In the genomic region with DNA sequence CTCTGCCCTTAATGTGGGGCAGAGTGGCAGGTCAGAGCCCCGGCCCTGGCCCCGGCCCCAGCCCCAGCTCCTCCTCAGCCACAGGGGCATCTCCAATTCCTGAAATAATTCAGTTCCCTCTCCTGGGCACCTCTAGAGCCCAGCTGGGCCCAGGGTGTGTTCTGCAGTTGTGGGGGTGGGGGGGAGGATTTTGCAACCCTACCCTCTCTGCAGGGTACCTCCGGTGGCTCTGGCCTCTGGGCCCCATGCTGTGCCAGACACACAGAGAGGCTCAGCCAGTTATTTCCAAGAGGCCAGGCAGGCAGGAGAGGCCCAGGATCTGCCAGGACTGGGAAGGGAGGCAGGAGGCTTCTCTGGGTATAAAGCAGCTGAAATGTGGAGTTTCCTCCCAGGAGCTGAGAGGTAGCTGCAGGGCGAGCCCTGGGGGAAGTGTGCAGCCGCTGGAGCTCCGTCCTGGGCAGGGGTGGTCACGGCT, we compare ENCODE assay signal across 10 cellular contexts. TPM values are rescaled to one million over a fixed set of nuclear protein-coding genes. Genes with fewer than 3 reads are reported as not detected.
DNase-seq lines count a peak whose midpoint lies in the region; ATAC-seq and TF ChIP-seq lines count a peak whose summit lies in the region.
"Had no signal": no experiment of that assay in that cellular context is flagged by ENCODE, and none has a peak within 500 bp of the region (broad histone marks: within the 10 kb centered on the region; RNA-seq: fewer than 3 reads in every experiment).

No MANE protein-coding gene starts in this region.

- H3K27ac Mint-ChIP-seq in activated naive CD8-positive, alpha-beta T cell treated with anti-CD3 and anti-CD28 coated beads, Interleukin-2, amount 10 ng/mL, durations not matched to agents 7 days and 5 days: peak overlapping the region; percentile 97
- no peak overlapping the region for H3K27ac Mint-ChIP-seq in activated naive CD8-positive, alpha-beta T cell treated with anti-CD3 and anti-CD28 coated beads for 36 hours
- H3K27ac Mint-ChIP-seq in chondrocyte (ENCODE audit: unreplicated experiment) (peak overlapping the region; percentile 59), type B pancreatic cell (peak overlapping the region; percentile 86)

- H3K4me3 Mint-ChIP-seq in activated naive CD8-positive, alpha-beta T cell treated with anti-CD3 and anti-CD28 coated beads, Interleukin-2, amount 10 ng/mL, durations not matched to agents 7 days and 5 days: no peak overlapping the region
- H3K4me3 Mint-ChIP-seq in activated naive CD8-positive, alpha-beta T cell treated with anti-CD3 and anti-CD28 coated beads for 36 hours: no peak overlapping the region
- H3K4me3 Mint-ChIP-seq in chondrocyte (ENCODE audit: unreplicated experiment) (no peak overlapping the region), type B pancreatic cell (no peak overlapping the region)

- TF ChIP-seq CTCF in chondrocyte (IDR thresholded peaks at IDR 0.05) (no peak), type B pancreatic cell (conservative IDR thresholded peaks at IDR 0.05) (no peak)

- DNase-seq in activated naive CD8-positive, alpha-beta T cell treated with anti-CD3 and anti-CD28 coated beads, Interleukin-2, amount 10 ng/mL, durations not matched to agents 7 days and 5 days: no peak
- no peak for DNase-seq in activated naive CD8-positive, alpha-beta T cell treated with anti-CD3 and anti-CD28 coated beads for 36 hours
- DNase-seq in NCI-H2107 treated with DMSO at 0.1 percent for 48 hours (lab: John Stamatoyannopoulos, UW; ENCODE audit: unreplicated experiment): peak; percentile 55
- no peak for DNase-seq in chondrocyte (ENCODE audit: low spot score)
- DNase-seq in type B pancreatic cell (ENCODE audit: extremely low spot score, unreplicated experiment): no peak
- DNase-seq in anterior cingulate cortex (lab: John Stamatoyannopoulos, UW): no peak
- no peak for DNase-seq in stimulated activated CD4-positive, alpha-beta T cell treated with anti-CD3 and anti-CD28 coated beads, Interleukin-4, amount 100 ng/mL, for 24 hours
- DNase-seq: activated CD4-positive, alpha-beta T cell treated with anti-CD3 and anti-CD28 coated beads for 48 hours; left ventricle myocardium superior had no signal

- no peaks in the 10 kb centered on the region for H3K36me3 Mint-ChIP-seq in activated naive CD8-positive, alpha-beta T cell treated with anti-CD3 and anti-CD28 coated beads, Interleukin-2, amount 10 ng/mL, durations not matched to agents 7 days and 5 days
- no peaks in the 10 kb centered on the region for H3K36me3 Mint-ChIP-seq in activated naive CD8-positive, alpha-beta T cell treated with anti-CD3 and anti-CD28 coated beads for 36 hours
- H3K36me3 Mint-ChIP-seq in chondrocyte (ENCODE audit: low read depth) (no peaks in the 10 kb centered on the region), type B pancreatic cell (peaks cover 4% of the 10 kb centered on the region)

- ATAC-seq in activated naive CD8-positive, alpha-beta T cell treated with anti-CD3 and anti-CD28 coated beads, Interleukin-2, amount 10 ng/mL, durations not matched to agents 7 days and 5 days (ENCODE audit: low read depth): no peak
- no peak for ATAC-seq in HG03280 (IDR thresholded peaks at IDR 0.05; ENCODE audit: unreplicated experiment)
- ATAC-seq: left ventricle myocardium superior had no signal

- POLR2A ChIA-PET in activated naive CD8-positive, alpha-beta T cell treated with anti-CD3 and anti-CD28 coated beads, Interleukin-2, amount 10 ng/mL, durations not matched to agents 7 days and 5 days (lab: Charles Lee): interaction anchor here (0.9 to 3.1 kb wide), 5 partner anchors 23 to 53 kb away, joined by 3 to 38 read pairs (median 3); a partner anchor contains a TSS

- H3K9me3 Mint-ChIP-seq in activated naive CD8-positive, alpha-beta T cell treated with anti-CD3 and anti-CD28 coated beads, Interleukin-2, amount 10 ng/mL, durations not matched to agents 7 days and 5 days: peaks cover 1% of the 10 kb centered on the region
- H3K9me3 Mint-ChIP-seq in activated naive CD8-positive, alpha-beta T cell treated with anti-CD3 and anti-CD28 coated beads for 36 hours: no peaks in the 10 kb centered on the region
- H3K9me3 Mint-ChIP-seq in chondrocyte (ENCODE audit: low read depth): no peaks in the 10 kb centered on the region
- H3K9me3 Mint-ChIP-seq in type B pancreatic cell: no peaks in the 10 kb centered on the region

- no peaks in the 10 kb centered on the region for H3K27me3 Mint-ChIP-seq in activated naive CD8-positive, alpha-beta T cell treated with anti-CD3 and anti-CD28 coated beads, Interleukin-2, amount 10 ng/mL, durations not matched to agents 7 days and 5 days
- H3K27me3 Mint-ChIP-seq in activated naive CD8-positive, alpha-beta T cell treated with anti-CD3 and anti-CD28 coated beads for 36 hours: no peaks in the 10 kb centered on the region
- H3K27me3 Mint-ChIP-seq in chondrocyte (ENCODE audit: low read depth) (no peaks in the 10 kb centered on the region), type B pancreatic cell (no peaks in the 10 kb centered on the region)

- H3K4me1 Mint-ChIP-seq in activated naive CD8-positive, alpha-beta T cell treated with anti-CD3 and anti-CD28 coated beads, Interleukin-2, amount 10 ng/mL, durations not matched to agents 7 days and 5 days: peaks cover 24% of the 10 kb centered on the region
- peaks cover 15% of the 10 kb centered on the region for H3K4me1 Mint-ChIP-seq in activated naive CD8-positive, alpha-beta T cell treated with anti-CD3 and anti-CD28 coated beads for 36 hours
- H3K4me1 Mint-ChIP-seq in chondrocyte (ENCODE audit: low read depth): peaks cover 36% of the 10 kb centered on the region
- peaks cover 21% of the 10 kb centered on the region for H3K4me1 Mint-ChIP-seq in type B pancreatic cell (ENCODE audit: unreplicated experiment)

RNA-seq across cellular contexts. Expression of a gene that starts 47.9 kb away (rescaled TPM):
- 10 to 100 TPM; 16.6 to 17.1 TPM for total RNA-seq in activated naive CD8-positive, alpha-beta T cell treated with anti-CD3 and anti-CD28 coated beads, Interleukin-2, amount 10 ng/mL, durations not matched to agents 7 days and 5 days
- total RNA-seq in activated naive CD8-positive, alpha-beta T cell treated with anti-CD3 and anti-CD28 coated beads for 36 hours: 1 to 10 TPM; 2.9 to 3.1 TPM
- 9.9 to 13.9 TPM (median 13.2 TPM) in 3 replicates for total RNA-seq in chondrocyte
- 22.6 and 41.4 TPM in 2 replicates for total RNA-seq in type B pancreatic cell (ENCODE audit: low replicate concordance)
